In the genomic region with DNA sequence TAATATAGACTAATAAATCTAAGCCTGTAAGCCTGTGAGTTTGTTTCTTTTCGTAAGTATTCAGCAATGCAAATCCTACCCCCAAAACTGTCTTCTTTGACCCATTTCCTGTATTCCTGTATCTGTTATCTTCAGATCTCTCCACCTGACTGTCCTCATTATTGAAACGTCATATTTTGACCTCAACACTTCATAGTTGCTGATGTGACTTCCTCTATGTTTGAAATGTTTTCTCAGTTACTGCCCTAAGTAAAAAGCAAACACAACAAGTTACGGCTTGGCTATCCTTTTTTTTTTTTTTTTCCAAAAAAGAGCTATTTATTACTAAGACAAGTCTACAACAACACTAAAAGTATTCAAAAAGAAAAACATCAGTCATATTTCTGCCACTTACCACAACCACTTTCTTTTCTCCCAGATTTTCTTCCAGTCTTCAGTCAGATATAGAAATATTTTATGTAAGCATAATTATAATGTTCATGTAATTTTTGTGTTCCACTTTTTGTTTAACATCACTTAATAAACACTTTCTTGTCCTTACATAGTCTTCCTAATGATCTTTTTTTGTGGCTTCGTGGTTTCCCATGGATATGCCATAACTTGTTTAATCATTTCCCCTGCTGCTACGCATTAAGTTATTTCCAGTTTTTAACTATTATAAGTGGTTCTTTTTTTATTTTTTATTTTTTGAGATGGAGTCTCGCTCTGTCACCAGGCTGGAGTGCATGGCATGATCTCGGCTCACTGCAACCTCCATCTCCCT, we compare ENCODE assay signal across 10 cellular contexts. TPM values are rescaled to one million over a fixed set of nuclear protein-coding genes. Genes with fewer than 3 reads are reported as not detected.
DNase-seq lines count a peak whose midpoint lies in the region; ATAC-seq and TF ChIP-seq lines count a peak whose summit lies in the region.
"Had no signal": no experiment of that assay in that cellular context is flagged by ENCODE, and none has a peak within 500 bp of the region (broad histone marks: within the 10 kb centered on the region; RNA-seq: fewer than 3 reads in every experiment).

No MANE protein-coding gene starts in this region.

- intact Hi-C loops in sigmoid colon (cut with DNase I): no loop called here

- no peak for TF ChIP-seq EP300 in sigmoid colon (IDR thresholded peaks at IDR 0.05)

- H3K27ac Mint-ChIP-seq in CD4-positive, CD25-positive, alpha-beta regulatory T cell: peak overlapping the region; percentile 58 to 100 (median 77)
- peak overlapping the region; percentile 85 for H3K27ac Mint-ChIP-seq in activated naive CD8-positive, alpha-beta T cell treated with anti-CD3 and anti-CD28 coated beads, Interleukin-2, amount 10 ng/mL, durations not matched to agents 7 days and 5 days

- peaks cover 65% of the 10 kb centered on the region for H3K4me1 ChIP-seq in CD4-positive, CD25-positive, alpha-beta regulatory T cell (ENCODE audit: control insufficient read depth, insufficient read depth, low read length, poor library complexity, severe bottlenecking)
- H3K4me1 ChIP-seq in sigmoid colon: peaks cover 0 to 21% (median 19%) of the 10 kb centered on the region in 4 donors

- H3K27me3 Mint-ChIP-seq in CD4-positive, CD25-positive, alpha-beta regulatory T cell: no peaks in the 10 kb centered on the region
- H3K27me3 Mint-ChIP-seq in activated naive CD8-positive, alpha-beta T cell treated with anti-CD3 and anti-CD28 coated beads, Interleukin-2, amount 10 ng/mL, durations not matched to agents 7 days and 5 days: no peaks in the 10 kb centered on the region

- peak; percentile 52 to 62 for ATAC-seq in CD4-positive, CD25-positive, alpha-beta regulatory T cell (ENCODE audit: low read depth in 2 of 2)
- ATAC-seq in GM19452 (IDR thresholded peaks at IDR 0.05; ENCODE audit: unreplicated experiment) (peak; percentile 47), HG03378 (IDR thresholded peaks at IDR 0.05; ENCODE audit: unreplicated experiment) (peak; percentile 60)
- peak; percentile 59 for ATAC-seq in activated naive CD8-positive, alpha-beta T cell treated with anti-CD3 and anti-CD28 coated beads, Interleukin-2, amount 10 ng/mL, durations not matched to agents 7 days and 5 days (ENCODE audit: low read depth)

- peak in 2 of 3 donors; percentile 82 to 86 for DNase-seq in CD4-positive, CD25-positive, alpha-beta regulatory T cell
- no peak for DNase-seq in activated naive CD8-positive, alpha-beta T cell treated with anti-CD3 and anti-CD28 coated beads, Interleukin-2, amount 10 ng/mL, durations not matched to agents 7 days and 5 days
- DNase-seq in Ammon's horn (ENCODE audit: low spot score): no peak
- no peak for DNase-seq in NCI-H345 treated with DMSO at 0.1 percent for 48 hours (lab: John Stamatoyannopoulos, UW; ENCODE audit: unreplicated experiment)
- no peak for DNase-seq in sigmoid colon
- no peak for DNase-seq in NCI-H526 (lab: John Stamatoyannopoulos, UW)
- DNase-seq: MG63, upper lobe of left lung had no signal

- H3K4me3 ChIP-seq in CD4-positive, CD25-positive, alpha-beta regulatory T cell (ENCODE audit: low read depth, low read length): peak overlapping the region; percentile 71
- no peak overlapping the region for H3K4me3 ChIP-seq in sigmoid colon
- H3K4me3 ChIP-seq: MG63, upper lobe of left lung had no signal

- peaks cover 28 to 71% (median 55%) of the 10 kb centered on the region in 4 donors for H3K4me1 Mint-ChIP-seq in CD4-positive, CD25-positive, alpha-beta regulatory T cell
- H3K4me1 Mint-ChIP-seq in activated naive CD8-positive, alpha-beta T cell treated with anti-CD3 and anti-CD28 coated beads, Interleukin-2, amount 10 ng/mL, durations not matched to agents 7 days and 5 days: peaks cover 54% of the 10 kb centered on the region

- peaks cover 0 to 3% (median 0%) of the 10 kb centered on the region in 7 donors for H3K9me3 Mint-ChIP-seq in CD4-positive, CD25-positive, alpha-beta regulatory T cell
- H3K9me3 Mint-ChIP-seq in activated naive CD8-positive, alpha-beta T cell treated with anti-CD3 and anti-CD28 coated beads, Interleukin-2, amount 10 ng/mL, durations not matched to agents 7 days and 5 days: peaks cover 8% of the 10 kb centered on the region

- no peak for TF ChIP-seq POLR2A in sigmoid colon (IDR thresholded peaks at IDR 0.05)

- no peaks in the 10 kb centered on the region for H3K9me3 ChIP-seq in CD4-positive, CD25-positive, alpha-beta regulatory T cell (ENCODE audit: control insufficient read depth in 2 of 2, low read length in 2 of 2)
- no peaks in the 10 kb centered on the region for H3K9me3 ChIP-seq in sigmoid colon
- H3K9me3 ChIP-seq: MG63, upper lobe of left lung had no signal

- 53 to 78% methylated on average over 7 of the region's 7 CpGs for WGBS in sigmoid colon, 2 donors

- no peaks in the 10 kb centered on the region for H3K36me3 Mint-ChIP-seq in CD4-positive, CD25-positive, alpha-beta regulatory T cell
- peaks cover 12% of the 10 kb centered on the region for H3K36me3 Mint-ChIP-seq in activated naive CD8-positive, alpha-beta T cell treated with anti-CD3 and anti-CD28 coated beads, Interleukin-2, amount 10 ng/mL, durations not matched to agents 7 days and 5 days

- peak overlapping the region; percentile 85 for H3K27ac ChIP-seq in CD4-positive, CD25-positive, alpha-beta regulatory T cell (ENCODE audit: insufficient read depth, low read length, poor library complexity, severe bottlenecking)
- H3K27ac ChIP-seq in sigmoid colon: no peak overlapping the region

- no peak for TF ChIP-seq CTCF in sigmoid colon (IDR thresholded peaks at IDR 0.05)

- POLR2A ChIA-PET in activated naive CD8-positive, alpha-beta T cell treated with anti-CD3 and anti-CD28 coated beads, Interleukin-2, amount 10 ng/mL, durations not matched to agents 7 days and 5 days (lab: Charles Lee): interaction anchor here (0.6 to 12.7 kb wide), 5 partner anchors 9 to 65 kb away, joined by 3 to 170 read pairs (median 6); no protein-coding TSS in a partner anchor

- H3K27me3 ChIP-seq in CD4-positive, CD25-positive, alpha-beta regulatory T cell (ENCODE audit: control insufficient read depth, insufficient read depth, low read length): no peaks in the 10 kb centered on the region
- H3K27me3 ChIP-seq in sigmoid colon: no peaks in the 10 kb centered on the region
- H3K27me3 ChIP-seq: MG63, upper lobe of left lung had no signal

- peak overlapping the region; percentile 22 to 48 (median 42) for H3K4me3 Mint-ChIP-seq in CD4-positive, CD25-positive, alpha-beta regulatory T cell
- H3K4me3 Mint-ChIP-seq in activated naive CD8-positive, alpha-beta T cell treated with anti-CD3 and anti-CD28 coated beads, Interleukin-2, amount 10 ng/mL, durations not matched to agents 7 days and 5 days: peak overlapping the region; percentile 62

- H3K36me3 ChIP-seq in CD4-positive, CD25-positive, alpha-beta regulatory T cell (ENCODE audit: control insufficient read depth, insufficient read depth, low read length): no peaks in the 10 kb centered on the region
- H3K36me3 ChIP-seq in sigmoid colon: no peaks in the 10 kb centered on the region
- H3K36me3 ChIP-seq: MG63, upper lobe of left lung had no signal

RNA-seq across cellular contexts. Expression of gene EML4, which starts 44.9 kb away (rescaled TPM):
- total RNA-seq in CD4-positive, CD25-positive, alpha-beta regulatory T cell: 293 TPM
- polyA plus RNA-seq in CD4-positive, CD25-positive, alpha-beta regulatory T cell: 10 to 100 TPM; 83.7 to 92.7 (median 89.7) TPM
- total RNA-seq in activated naive CD8-positive, alpha-beta T cell treated with anti-CD3 and anti-CD28 coated beads, Interleukin-2, amount 10 ng/mL, durations not matched to agents 7 days and 5 days: 100 to 1,000 TPM; 111 to 119 TPM
- total RNA-seq in sigmoid colon: 10 to 100 TPM; 16.1 to 23.8 (median 20.6) TPM
- polyA plus RNA-seq in sigmoid colon: 10 to 100 TPM; 16.2 to 27.8 (median 17.6) TPM

Comparison
In these comparisons a context has a peak if more than half of its experiments do, and no peak if none do; other contexts are left out.
1. DNase-seq: peak in CD4-positive, CD25-positive, alpha-beta regulatory T cell (2 of 3); none in activated naive CD8-positive, alpha-beta T cell treated with anti-CD3 and anti-CD28 coated beads, Interleukin-2, amount 10 ng/mL, durations not matched to agents 7 days and 5 days (single experiment), Ammon's horn (single experiment), NCI-H345 treated with DMSO at 0.1 percent for 48 hours (single experiment), sigmoid colon (single experiment) and NCI-H526 (0 of 2).
2. RNA of gene EML4, which starts 44.9 kb away (total RNA-seq): 293 TPM in CD4-positive, CD25-positive, alpha-beta regulatory T cell (single experiment) and 111 to 119 TPM in activated naive CD8-positive, alpha-beta T cell treated with anti-CD3 and anti-CD28 coated beads, Interleukin-2, amount 10 ng/mL, durations not matched to agents 7 days and 5 days; 16.1 to 23.8 TPM in sigmoid colon; every median in the first group is over 4 times any median in the second.
3. Peak in every context shown above with its lines, with median percentiles within 50 percentile points of each other: ATAC-seq.